Comparison of ENCODE assay signal across 9 cellular contexts in the genomic region with DNA sequence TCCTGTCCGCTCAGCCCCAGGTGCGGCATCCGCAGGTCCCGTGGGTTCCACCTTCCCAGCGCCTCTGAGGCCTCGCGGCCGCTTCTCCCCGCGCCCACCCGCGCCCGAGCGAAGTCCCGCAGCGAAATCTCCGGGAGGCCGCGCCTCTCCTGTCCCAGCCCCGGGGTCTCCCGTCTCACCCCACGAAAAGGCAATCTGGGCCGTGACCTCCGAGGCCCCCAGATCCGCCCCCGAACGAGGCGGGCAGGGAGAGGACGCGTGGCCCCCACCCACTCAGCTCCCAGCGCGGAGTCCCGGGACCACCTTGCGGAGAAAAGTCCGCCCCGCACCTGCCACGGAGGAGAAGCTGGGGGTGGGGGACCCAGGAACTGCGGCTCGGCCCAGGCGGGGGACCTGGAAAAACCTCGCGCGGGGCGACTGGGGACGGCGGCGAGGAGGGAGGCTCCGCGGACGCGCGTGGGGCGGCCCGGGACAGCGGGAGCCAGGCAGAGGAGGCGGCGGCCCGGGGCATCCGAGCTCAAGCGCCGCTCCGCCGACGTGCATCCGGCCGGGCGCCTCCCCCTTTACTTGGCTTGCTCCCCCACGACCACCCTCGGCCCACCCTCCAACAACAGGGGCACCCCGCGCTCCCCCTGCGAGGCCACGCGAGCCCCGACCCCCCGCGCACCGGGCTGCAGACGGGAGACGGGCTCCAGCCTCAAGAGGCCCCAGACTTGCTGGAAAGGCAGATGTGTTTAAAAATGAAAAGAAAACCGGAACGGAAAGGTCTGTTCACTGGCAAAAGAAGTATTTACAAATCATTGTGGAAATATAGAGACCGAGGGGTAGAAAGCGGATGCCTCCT. TPM values are rescaled to one million over a fixed set of nuclear protein-coding genes. Genes with fewer than 3 reads are reported as not detected.
DNase-seq lines count a peak whose midpoint lies in the region; ATAC-seq and TF ChIP-seq lines count a peak whose summit lies in the region.
"Had no signal": no experiment of that assay in that cellular context is flagged by ENCODE, and none has a peak within 500 bp of the region (broad histone marks: within the 10 kb centered on the region; RNA-seq: fewer than 3 reads in every experiment).

No MANE protein-coding gene starts in this region.

- H3K4me3 Mint-ChIP-seq in H9 = no peak overlapping the region

- H2AFZ ChIP-seq in H9 (ENCODE audit: low read length) = no peak overlapping the region

- H3K9me3 ChIP-seq in mucosa of stomach (ENCODE audit: control insufficient read depth, low read length) (no peaks in the 10 kb centered on the region), uterus (no peaks in the 10 kb centered on the region), H9 (ENCODE audit: control insufficient read depth, low read depth, low read length) (no peaks in the 10 kb centered on the region)
- H3K9me3 ChIP-seq: MG63 had no signal

- H3K4ac ChIP-seq in H9 (ENCODE audit: low read depth, low read length) = no peak overlapping the region

- no peak overlapping the region for H2BK15ac ChIP-seq in H9 (ENCODE audit: low read depth, low read length)

- no peak overlapping the region for H3K27ac ChIP-seq in uterus
- no peak overlapping the region for H3K27ac ChIP-seq in H9 (ENCODE audit: insufficient read length, low read depth, low read length)

- H2BK12ac ChIP-seq in H9 (ENCODE audit: insufficient read length, low read depth, low read length) = no peak overlapping the region

- no peak for TF ChIP-seq CTCF in choroid plexus epithelial cell (conservative IDR thresholded peaks at IDR 0.05; ENCODE audit: low read depth, low read length)
- no peak for TF ChIP-seq CTCF in uterus (IDR thresholded peaks at IDR 0.05)
- no peak for TF ChIP-seq CTCF in H9 (conservative IDR thresholded peaks at IDR 0.05)

- no peak overlapping the region for H2BK5ac ChIP-seq in H9 (ENCODE audit: insufficient read length, low read length)

- no peak overlapping the region for H3K27ac Mint-ChIP-seq in H9

- DNase-seq in left cardiac atrium = no peak
- DNase-seq in cardiac septum (ENCODE audit: low spot score) = no peak
- peak; percentile 27 for DNase-seq in choroid plexus epithelial cell (ENCODE audit: low read depth)
- DNase-seq in uterus = no peak
- no peak for DNase-seq in H9
- no peak for DNase-seq in NCI-H345 treated with DMSO at 0.1 percent for 48 hours (lab: John Stamatoyannopoulos, UW; ENCODE audit: unreplicated experiment)
- DNase-seq: MG63 had no signal

- no peak overlapping the region for H3K4me2 ChIP-seq in H9 (ENCODE audit: insufficient read depth, insufficient read length, low read length)

- H3K4me1 ChIP-seq in mucosa of stomach (ENCODE audit: control insufficient read depth, insufficient read depth, low read length) (peaks cover 41% of the 10 kb centered on the region), uterus (no peaks in the 10 kb centered on the region), H9 (ENCODE audit: insufficient read depth, low read length) (no peaks in the 10 kb centered on the region)

- H2BK20ac ChIP-seq in H9 (ENCODE audit: low read depth, low read length, poor library complexity, severe bottlenecking) = no peak overlapping the region

- intact Hi-C loops in left cardiac atrium (cut with DNase I) (no loop called here), cardiac septum (cut with DNase I) (no loop called here), uterus (cut with DNase I; ENCODE audit: low total_unique reads) (no loop called here)

- H3K79me2 ChIP-seq in H9 (ENCODE audit: insufficient read depth, low read length) = no peaks in the 10 kb centered on the region

- peak overlapping the region; percentile 64 for H3K9ac ChIP-seq in mucosa of stomach (ENCODE audit: low read length)
- no peak overlapping the region for H3K9ac ChIP-seq in H9 (ENCODE audit: extremely low read depth, insufficient read length, low read length)

- H2BK120ac ChIP-seq in H9 (ENCODE audit: low read depth, low read length, poor library complexity, severe bottlenecking) = no peak overlapping the region

- H4K91ac ChIP-seq in H9 (ENCODE audit: insufficient read length, low read depth, low read length) = no peak overlapping the region

- no peak overlapping the region for H2AK5ac ChIP-seq in H9 (ENCODE audit: insufficient read length, low read length)

- H3K36me3 ChIP-seq in mucosa of stomach (ENCODE audit: control insufficient read depth, insufficient read depth, low read length) = no peaks in the 10 kb centered on the region
- H3K36me3 ChIP-seq in uterus = no peaks in the 10 kb centered on the region
- H3K36me3 ChIP-seq: MG63 had no signal

- H3K27me3 ChIP-seq in mucosa of stomach (ENCODE audit: control insufficient read depth, insufficient read depth, low read length) = no peaks in the 10 kb centered on the region
- H3K27me3 ChIP-seq in uterus = peaks cover 0 to 3% of the 10 kb centered on the region in 2 donors
- H3K27me3 ChIP-seq in H9 (ENCODE audit: insufficient read depth, low read length) = no peaks in the 10 kb centered on the region
- H3K27me3 ChIP-seq: MG63 had no signal

- H3K79me1 ChIP-seq in H9 (ENCODE audit: insufficient read depth, low read depth, low read length, poor library complexity, severe bottlenecking) = no peaks in the 10 kb centered on the region

- no peak overlapping the region for H3K23ac ChIP-seq in H9 (ENCODE audit: insufficient read length, low read depth, low read length)

- no peak overlapping the region; the same call in 1 of the 2 replicates for H3K14ac ChIP-seq in H9 (ENCODE audit: insufficient read depth, low read length)

- TF ChIP-seq POLR2A in uterus (IDR thresholded peaks at IDR 0.05) = no peak

- no peaks in the 10 kb centered on the region for H3K36me3 Mint-ChIP-seq in H9 (ENCODE audit: insufficient read depth in 1 of 3, low read depth in 3 of 3)

- no peak overlapping the region for H3K18ac ChIP-seq in H9 (ENCODE audit: insufficient read length, low read depth, low read length)

- H3K23me2 ChIP-seq in H9 (ENCODE audit: insufficient read length, low read depth, low read length, poor library complexity, severe bottlenecking) = no peaks in the 10 kb centered on the region

- H3K4me1 Mint-ChIP-seq in H9 = peaks cover 33 to 43% of the 10 kb centered on the region in 2 experiments

- no peak overlapping the region for H4K5ac ChIP-seq in H9 (ENCODE audit: insufficient read length, low read depth, low read length)

- peaks cover 7% of the 10 kb centered on the region; the same call in 1 of the 2 replicates for H3K27me3 Mint-ChIP-seq in H9 (ENCODE audit: low read depth)

- ATAC-seq in left cardiac atrium (peak; percentile 23 to 37), HG02571 (IDR thresholded peaks at IDR 0.05; ENCODE audit: unreplicated experiment) (no peak)

- peaks cover 2% of the 10 kb centered on the region for H4K20me1 ChIP-seq in H9 (ENCODE audit: control insufficient read depth, insufficient read depth, insufficient read length)

- H3K4me3 ChIP-seq in choroid plexus epithelial cell (ENCODE audit: low read depth, low read length) = peak overlapping the region; percentile 43
- no peak overlapping the region for H3K4me3 ChIP-seq in mucosa of stomach (ENCODE audit: low read length)
- peak overlapping the region; percentile 5 to 11 for H3K4me3 ChIP-seq in uterus
- H3K4me3 ChIP-seq: MG63 had no signal

- H3K56ac ChIP-seq in H9 (ENCODE audit: insufficient read length, low read depth, low read length) = no peak overlapping the region

- H3K9me3 Mint-ChIP-seq in H9 = no peaks in the 10 kb centered on the region

- H4K8ac ChIP-seq in H9 (replicated peaks; ENCODE audit: insufficient read length, low read depth, low read length) = no peak overlapping the region

- WGBS in H9 (ENCODE audit: extremely low coverage, insufficient read length, low lambda C conversion rate) = no CpG with 5 or more reads among the region's 84 CpGs

- no peak overlapping the region for H3T11ph ChIP-seq in H9 (ENCODE audit: low read length)

RNA-seq across cellular contexts. Expression of gene RNF32, which starts 33.0 kb away (rescaled TPM):
- total RNA-seq in left cardiac atrium = under 1 TPM; 0.56 to 0.76 TPM
- 0.38 TPM for total RNA-seq in cardiac septum
- total RNA-seq in uterus = under 1 TPM in 2 of 4 donors, not detected in 2; 0.41 to 0.58 TPM
- 0.83 and 0.90 TPM in 2 replicates for total RNA-seq in H9 (2021)
